ENCODE assay signal across 2 cellular contexts in genomic region chr1:51532853-51533252, GRCh38.
TF ChIP-seq lines count a peak whose summit lies in the region.

No MANE protein-coding gene starts in this region.

TF ChIP-seq in HEK293, 187 proteins besides CTCF, POLR2A, EP300 and RAD21 (continued from another document):
- TF ChIP-seq, protein P1, sequence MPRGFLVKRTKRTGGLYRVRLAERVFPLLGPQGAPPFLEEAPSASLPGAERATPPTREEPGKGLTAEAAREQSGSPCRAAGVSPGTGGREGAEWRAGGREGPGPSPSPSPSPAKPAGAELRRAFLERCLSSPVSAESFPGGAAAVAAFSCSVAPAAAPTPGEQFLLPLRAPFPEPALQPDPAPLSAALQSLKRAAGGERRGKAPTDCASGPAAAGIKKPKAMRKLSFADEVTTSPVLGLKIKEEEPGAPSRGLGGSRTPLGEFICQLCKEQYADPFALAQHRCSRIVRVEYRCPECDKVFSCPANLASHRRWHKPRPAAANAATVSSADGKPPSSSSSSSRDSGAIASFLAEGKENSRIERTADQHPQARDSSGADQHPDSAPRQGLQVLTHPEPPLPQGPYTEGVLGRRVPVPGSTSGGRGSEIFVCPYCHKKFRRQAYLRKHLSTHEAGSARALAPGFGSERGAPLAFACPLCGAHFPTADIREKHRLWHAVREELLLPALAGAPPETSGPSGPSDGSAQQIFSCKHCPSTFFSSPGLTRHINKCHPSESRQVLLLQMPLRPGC (tag by site-specific recombination; IDR thresholded peaks at IDR 0.05): no peak
- TF ChIP-seq ZNF837 (tag by site-specific recombination; IDR thresholded peaks at IDR 0.05) (no peak), ZNF629 (tag by site-specific recombination; IDR thresholded peaks at IDR 0.05) (no peak), ZNF768 (tag by site-specific recombination; IDR thresholded peaks at IDR 0.05) (no peak), ZNF423 (tag by site-specific recombination; IDR thresholded peaks at IDR 0.05) (no peak), BCL11B (tag by site-specific recombination; IDR thresholded peaks at IDR 0.05; ENCODE audit: low read depth) (peak; percentile 73; the same call in 1 of the 2 replicates), IKZF3 (tag by site-specific recombination; IDR thresholded peaks at IDR 0.05) (0 out of 2 replicates have a peak, but pooled peaks have one; percentile 17), ZNF184 (tag by site-specific recombination; IDR thresholded peaks at IDR 0.05) (no peak), RBAK (tag by site-specific recombination; IDR thresholded peaks at IDR 0.05) (no peak), ZFP69B (tag by site-specific recombination; IDR thresholded peaks at IDR 0.05) (no peak)
- TF ChIP-seq, protein P2, sequence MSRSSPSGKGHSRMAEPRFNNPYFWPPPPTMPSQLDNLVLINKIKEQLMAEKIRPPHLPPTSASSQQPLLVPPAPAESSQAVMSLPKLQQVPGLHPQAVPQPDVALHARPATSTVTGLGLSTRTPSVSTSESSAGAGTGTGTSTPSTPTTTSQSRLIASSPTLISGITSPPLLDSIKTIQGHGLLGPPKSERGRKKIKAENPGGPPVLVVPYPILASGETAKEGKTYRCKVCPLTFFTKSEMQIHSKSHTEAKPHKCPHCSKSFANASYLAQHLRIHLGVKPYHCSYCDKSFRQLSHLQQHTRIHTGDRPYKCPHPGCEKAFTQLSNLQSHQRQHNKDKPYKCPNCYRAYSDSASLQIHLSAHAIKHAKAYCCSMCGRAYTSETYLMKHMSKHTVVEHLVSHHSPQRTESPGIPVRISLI (tag by site-specific recombination; IDR thresholded peaks at IDR 0.05): no peak
- TF ChIP-seq, protein P3, sequence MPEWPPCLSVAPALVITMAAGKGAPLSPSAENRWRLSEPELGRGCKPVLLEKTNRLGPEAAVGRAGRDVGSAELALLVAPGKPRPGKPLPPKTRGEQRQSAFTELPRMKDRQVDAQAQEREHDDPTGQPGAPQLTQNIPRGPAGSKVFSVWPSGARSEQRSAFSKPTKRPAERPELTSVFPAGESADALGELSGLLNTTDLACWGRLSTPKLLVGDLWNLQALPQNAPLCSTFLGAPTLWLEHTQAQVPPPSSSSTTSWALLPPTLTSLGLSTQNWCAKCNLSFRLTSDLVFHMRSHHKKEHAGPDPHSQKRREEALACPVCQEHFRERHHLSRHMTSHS (tag by site-specific recombination; IDR thresholded peaks at IDR 0.05): no peak
- TF ChIP-seq, protein P4, sequence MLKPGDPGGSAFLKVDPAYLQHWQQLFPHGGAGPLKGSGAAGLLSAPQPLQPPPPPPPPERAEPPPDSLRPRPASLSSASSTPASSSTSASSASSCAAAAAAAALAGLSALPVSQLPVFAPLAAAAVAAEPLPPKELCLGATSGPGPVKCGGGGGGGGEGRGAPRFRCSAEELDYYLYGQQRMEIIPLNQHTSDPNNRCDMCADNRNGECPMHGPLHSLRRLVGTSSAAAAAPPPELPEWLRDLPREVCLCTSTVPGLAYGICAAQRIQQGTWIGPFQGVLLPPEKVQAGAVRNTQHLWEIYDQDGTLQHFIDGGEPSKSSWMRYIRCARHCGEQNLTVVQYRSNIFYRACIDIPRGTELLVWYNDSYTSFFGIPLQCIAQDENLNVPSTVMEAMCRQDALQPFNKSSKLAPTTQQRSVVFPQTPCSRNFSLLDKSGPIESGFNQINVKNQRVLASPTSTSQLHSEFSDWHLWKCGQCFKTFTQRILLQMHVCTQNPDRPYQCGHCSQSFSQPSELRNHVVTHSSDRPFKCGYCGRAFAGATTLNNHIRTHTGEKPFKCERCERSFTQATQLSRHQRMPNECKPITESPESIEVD (tag by site-specific recombination; IDR thresholded peaks at IDR 0.05): peak; percentile 40; the same call in 1 of the 2 replicates

TF ChIP-seq in K562, 482 proteins besides CTCF, POLR2A, EP300 and RAD21 (continued from another document):
- TF ChIP-seq, protein P5, sequence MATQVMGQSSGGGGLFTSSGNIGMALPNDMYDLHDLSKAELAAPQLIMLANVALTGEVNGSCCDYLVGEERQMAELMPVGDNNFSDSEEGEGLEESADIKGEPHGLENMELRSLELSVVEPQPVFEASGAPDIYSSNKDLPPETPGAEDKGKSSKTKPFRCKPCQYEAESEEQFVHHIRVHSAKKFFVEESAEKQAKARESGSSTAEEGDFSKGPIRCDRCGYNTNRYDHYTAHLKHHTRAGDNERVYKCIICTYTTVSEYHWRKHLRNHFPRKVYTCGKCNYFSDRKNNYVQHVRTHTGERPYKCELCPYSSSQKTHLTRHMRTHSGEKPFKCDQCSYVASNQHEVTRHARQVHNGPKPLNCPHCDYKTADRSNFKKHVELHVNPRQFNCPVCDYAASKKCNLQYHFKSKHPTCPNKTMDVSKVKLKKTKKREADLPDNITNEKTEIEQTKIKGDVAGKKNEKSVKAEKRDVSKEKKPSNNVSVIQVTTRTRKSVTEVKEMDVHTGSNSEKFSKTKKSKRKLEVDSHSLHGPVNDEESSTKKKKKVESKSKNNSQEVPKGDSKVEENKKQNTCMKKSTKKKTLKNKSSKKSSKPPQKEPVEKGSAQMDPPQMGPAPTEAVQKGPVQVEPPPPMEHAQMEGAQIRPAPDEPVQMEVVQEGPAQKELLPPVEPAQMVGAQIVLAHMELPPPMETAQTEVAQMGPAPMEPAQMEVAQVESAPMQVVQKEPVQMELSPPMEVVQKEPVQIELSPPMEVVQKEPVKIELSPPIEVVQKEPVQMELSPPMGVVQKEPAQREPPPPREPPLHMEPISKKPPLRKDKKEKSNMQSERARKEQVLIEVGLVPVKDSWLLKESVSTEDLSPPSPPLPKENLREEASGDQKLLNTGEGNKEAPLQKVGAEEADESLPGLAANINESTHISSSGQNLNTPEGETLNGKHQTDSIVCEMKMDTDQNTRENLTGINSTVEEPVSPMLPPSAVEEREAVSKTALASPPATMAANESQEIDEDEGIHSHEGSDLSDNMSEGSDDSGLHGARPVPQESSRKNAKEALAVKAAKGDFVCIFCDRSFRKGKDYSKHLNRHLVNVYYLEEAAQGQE (CRISPR knock-in tag; IDR thresholded peaks at IDR 0.05; ENCODE audit: low read depth): no peak
- TF ChIP-seq ZNF217 (CRISPR knock-in tag; IDR thresholded peaks at IDR 0.05): peak; percentile 82; the same call in 1 of the 2 replicates
- TF ChIP-seq HCFC1 (IDR thresholded peaks at IDR 0.05; ENCODE audit: low read depth, low read length): no peak
- peak in 1 of 2 experiments; percentile 99; a peak in 2 of 4 replicates for TF ChIP-seq MCM7 (IDR thresholded peaks at IDR 0.05)
- peak; percentile 74 for TF ChIP-seq ZBTB33 (CRISPR knock-in tag; IDR thresholded peaks at IDR 0.05)
- no peak for TF ChIP-seq PTTG1 (tag; IDR thresholded peaks at IDR 0.05; ENCODE audit: low read depth)
- peak; percentile 100 for TF ChIP-seq DACH1 (IDR thresholded peaks at IDR 0.05; ENCODE audit: partially characterized antibody)
- no peak for TF ChIP-seq ETV6 (IDR thresholded peaks at IDR 0.05; ENCODE audit: borderline replicate concordance in 1 of 2, low read depth in 2 of 2, low read length in 1 of 2)
- TF ChIP-seq ETV6 (CRISPR knock-in tag; IDR thresholded peaks at IDR 0.05; ENCODE audit: borderline replicate concordance): peak; percentile 75; the same call in 1 of the 2 replicates
- TF ChIP-seq CXXC5 (CRISPR knock-in tag; IDR thresholded peaks at IDR 0.05): peak; percentile 38; the same call in 1 of the 2 replicates
- TF ChIP-seq, protein P6, sequence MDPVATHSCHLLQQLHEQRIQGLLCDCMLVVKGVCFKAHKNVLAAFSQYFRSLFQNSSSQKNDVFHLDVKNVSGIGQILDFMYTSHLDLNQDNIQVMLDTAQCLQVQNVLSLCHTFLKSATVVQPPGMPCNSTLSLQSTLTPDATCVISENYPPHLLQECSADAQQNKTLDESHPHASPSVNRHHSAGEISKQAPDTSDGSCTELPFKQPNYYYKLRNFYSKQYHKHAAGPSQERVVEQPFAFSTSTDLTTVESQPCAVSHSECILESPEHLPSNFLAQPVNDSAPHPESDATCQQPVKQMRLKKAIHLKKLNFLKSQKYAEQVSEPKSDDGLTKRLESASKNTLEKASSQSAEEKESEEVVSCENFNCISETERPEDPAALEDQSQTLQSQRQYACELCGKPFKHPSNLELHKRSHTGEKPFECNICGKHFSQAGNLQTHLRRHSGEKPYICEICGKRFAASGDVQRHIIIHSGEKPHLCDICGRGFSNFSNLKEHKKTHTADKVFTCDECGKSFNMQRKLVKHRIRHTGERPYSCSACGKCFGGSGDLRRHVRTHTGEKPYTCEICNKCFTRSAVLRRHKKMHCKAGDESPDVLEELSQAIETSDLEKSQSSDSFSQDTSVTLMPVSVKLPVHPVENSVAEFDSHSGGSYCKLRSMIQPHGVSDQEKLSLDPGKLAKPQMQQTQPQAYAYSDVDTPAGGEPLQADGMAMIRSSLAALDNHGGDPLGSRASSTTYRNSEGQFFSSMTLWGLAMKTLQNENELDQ (CRISPR knock-in tag; IDR thresholded peaks at IDR 0.05; ENCODE audit: borderline replicate concordance): peak; percentile 84; the same call in 1 of the 2 replicates
- TF ChIP-seq GATAD2B (IDR thresholded peaks at IDR 0.05; ENCODE audit: borderline replicate concordance): peak; percentile 84
- TF ChIP-seq, protein P7, sequence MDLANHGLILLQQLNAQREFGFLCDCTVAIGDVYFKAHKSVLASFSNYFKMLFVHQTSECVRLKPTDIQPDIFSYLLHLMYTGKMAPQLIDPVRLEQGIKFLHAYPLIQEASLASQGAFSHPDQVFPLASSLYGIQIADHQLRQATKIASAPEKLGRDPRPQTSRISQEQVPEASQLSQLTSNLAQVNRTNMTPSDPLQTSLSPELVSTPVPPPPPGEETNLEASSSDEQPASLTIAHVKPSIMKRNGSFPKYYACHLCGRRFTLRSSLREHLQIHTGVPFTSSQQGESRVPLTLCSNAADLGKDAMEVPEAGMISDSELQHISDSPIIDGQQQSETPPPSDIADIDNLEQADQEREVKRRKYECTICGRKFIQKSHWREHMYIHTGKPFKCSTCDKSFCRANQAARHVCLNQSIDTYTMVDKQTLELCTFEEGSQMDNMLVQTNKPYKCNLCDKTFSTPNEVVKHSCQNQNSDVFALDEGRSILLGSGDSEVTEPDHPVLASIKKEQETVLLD (IDR thresholded peaks at IDR 0.05): peak; percentile 60; the same call in 1 of the 2 replicates
- TF ChIP-seq BRF2 (IDR thresholded peaks at IDR 0.05; ENCODE audit: borderline replicate concordance, insufficient read depth, insufficient read length): no peak
- TF ChIP-seq ZNF316 (IDR thresholded peaks at IDR 0.05): no peak
- no peak for TF ChIP-seq GATA2 (CRISPR knock-in tag; IDR thresholded peaks at IDR 0.05)
- 0 out of 2 replicates have a peak, but pooled peaks have one; percentile 72 for TF ChIP-seq IRF1 (CRISPR knock-in tag; IDR thresholded peaks at IDR 0.05; ENCODE audit: borderline replicate concordance)
- no peak for TF ChIP-seq KAT8 (IDR thresholded peaks at IDR 0.05; ENCODE audit: low read depth)
- TF ChIP-seq ZNF140 (CRISPR knock-in tag; IDR thresholded peaks at IDR 0.05): no peak
- TF ChIP-seq, protein P8, sequence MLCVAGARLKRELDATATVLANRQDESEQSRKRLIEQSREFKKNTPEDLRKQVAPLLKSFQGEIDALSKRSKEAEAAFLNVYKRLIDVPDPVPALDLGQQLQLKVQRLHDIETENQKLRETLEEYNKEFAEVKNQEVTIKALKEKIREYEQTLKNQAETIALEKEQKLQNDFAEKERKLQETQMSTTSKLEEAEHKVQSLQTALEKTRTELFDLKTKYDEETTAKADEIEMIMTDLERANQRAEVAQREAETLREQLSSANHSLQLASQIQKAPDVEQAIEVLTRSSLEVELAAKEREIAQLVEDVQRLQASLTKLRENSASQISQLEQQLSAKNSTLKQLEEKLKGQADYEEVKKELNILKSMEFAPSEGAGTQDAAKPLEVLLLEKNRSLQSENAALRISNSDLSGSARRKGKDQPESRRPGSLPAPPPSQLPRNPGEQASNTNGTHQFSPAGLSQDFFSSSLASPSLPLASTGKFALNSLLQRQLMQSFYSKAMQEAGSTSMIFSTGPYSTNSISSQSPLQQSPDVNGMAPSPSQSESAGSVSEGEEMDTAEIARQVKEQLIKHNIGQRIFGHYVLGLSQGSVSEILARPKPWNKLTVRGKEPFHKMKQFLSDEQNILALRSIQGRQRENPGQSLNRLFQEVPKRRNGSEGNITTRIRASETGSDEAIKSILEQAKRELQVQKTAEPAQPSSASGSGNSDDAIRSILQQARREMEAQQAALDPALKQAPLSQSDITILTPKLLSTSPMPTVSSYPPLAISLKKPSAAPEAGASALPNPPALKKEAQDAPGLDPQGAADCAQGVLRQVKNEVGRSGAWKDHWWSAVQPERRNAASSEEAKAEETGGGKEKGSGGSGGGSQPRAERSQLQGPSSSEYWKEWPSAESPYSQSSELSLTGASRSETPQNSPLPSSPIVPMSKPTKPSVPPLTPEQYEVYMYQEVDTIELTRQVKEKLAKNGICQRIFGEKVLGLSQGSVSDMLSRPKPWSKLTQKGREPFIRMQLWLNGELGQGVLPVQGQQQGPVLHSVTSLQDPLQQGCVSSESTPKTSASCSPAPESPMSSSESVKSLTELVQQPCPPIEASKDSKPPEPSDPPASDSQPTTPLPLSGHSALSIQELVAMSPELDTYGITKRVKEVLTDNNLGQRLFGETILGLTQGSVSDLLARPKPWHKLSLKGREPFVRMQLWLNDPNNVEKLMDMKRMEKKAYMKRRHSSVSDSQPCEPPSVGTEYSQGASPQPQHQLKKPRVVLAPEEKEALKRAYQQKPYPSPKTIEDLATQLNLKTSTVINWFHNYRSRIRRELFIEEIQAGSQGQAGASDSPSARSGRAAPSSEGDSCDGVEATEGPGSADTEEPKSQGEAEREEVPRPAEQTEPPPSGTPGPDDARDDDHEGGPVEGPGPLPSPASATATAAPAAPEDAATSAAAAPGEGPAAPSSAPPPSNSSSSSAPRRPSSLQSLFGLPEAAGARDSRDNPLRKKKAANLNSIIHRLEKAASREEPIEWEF (CRISPR knock-in tag; IDR thresholded peaks at IDR 0.05): peak; percentile 81
